In the genomic region with DNA sequence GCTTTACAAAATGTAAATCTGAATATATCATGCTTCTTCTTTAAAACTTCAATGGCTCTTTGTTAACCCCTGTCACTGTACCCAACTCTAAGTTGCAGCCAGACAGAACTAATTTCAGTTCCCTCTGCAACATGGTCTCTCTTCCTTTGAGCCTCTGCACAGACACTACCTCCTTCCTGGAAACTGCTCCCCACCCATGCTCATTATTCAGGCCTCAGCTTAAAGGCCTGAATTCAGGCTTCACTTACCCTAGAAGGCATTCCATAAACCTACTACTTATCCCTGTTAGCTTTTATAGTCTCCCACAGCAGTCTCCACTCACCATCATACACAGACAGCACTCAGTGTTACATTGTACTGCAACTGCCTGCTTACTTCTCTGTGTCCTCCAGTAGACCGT, we compare ENCODE assay signal across 12 cellular contexts. TPM values are rescaled to one million over a fixed set of nuclear protein-coding genes. Genes with fewer than 3 reads are reported as not detected.
A peak's percentile ranks its signal among the peaks of the same experiment; 100 is the strongest.
DNase-seq lines count a peak whose midpoint lies in the region; ATAC-seq and TF ChIP-seq lines count a peak whose summit lies in the region.
"Had no signal": no experiment of that assay in that cellular context is flagged by ENCODE, and none has a peak within 500 bp of the region (broad histone marks: within the 10 kb centered on the region; RNA-seq: fewer than 3 reads in every experiment).

No MANE protein-coding gene starts in this region.

- H3K4me1 ChIP-seq in lower lobe of right lung (peaks cover 30% of the 10 kb centered on the region), BE2C (no peaks in the 10 kb centered on the region)

- intact Hi-C loops in lower lobe of right lung (cut with DNase I), result no loop called here

- DNase-seq in lower lobe of right lung, result no peak
- DNase-seq in DMS53 treated with DMSO at 0.1 percent for 48 hours (lab: John Stamatoyannopoulos, UW; ENCODE audit: unreplicated experiment), result no peak
- DNase-seq in BE2C, result no peak
- no peak for DNase-seq in HT-29 (ENCODE audit: low spot score)
- no peak for DNase-seq in NCI-H2196 treated with DMSO at 0.1 percent for 48 hours (lab: John Stamatoyannopoulos, UW; ENCODE audit: unreplicated experiment)
- DNase-seq: C1 segment of cervical spinal cord; effector memory CD8-positive, alpha-beta T cell; NCI-H345 had no signal

- TF ChIP-seq CTCF in lower lobe of right lung (IDR thresholded peaks at IDR 0.05), result no peak
- no peak for TF ChIP-seq CTCF in BE2C (IDR thresholded peaks at IDR 0.05; ENCODE audit: low read depth, low read length)

- H3K27ac ChIP-seq in lower lobe of right lung, result peak overlapping the region; percentile 46

- ATAC-seq in GM18502 (IDR thresholded peaks at IDR 0.05; ENCODE audit: poor library complexity, unreplicated experiment) (peak; percentile 38), GM21526 (IDR thresholded peaks at IDR 0.05; ENCODE audit: low FRiP score, unreplicated experiment) (peak; percentile 33), HG03342 (IDR thresholded peaks at IDR 0.05; ENCODE audit: unreplicated experiment) (peak; percentile 30), lower lobe of right lung (no peak)
- ATAC-seq: effector memory CD8-positive, alpha-beta T cell had no signal

- H3K36me3 ChIP-seq in lower lobe of right lung (no peaks in the 10 kb centered on the region), BE2C (no peaks in the 10 kb centered on the region)
- H3K36me3 ChIP-seq: ascending aorta had no signal

- H3K9me3 ChIP-seq in lower lobe of right lung, result no peaks in the 10 kb centered on the region
- no peaks in the 10 kb centered on the region for H3K9me3 ChIP-seq in BE2C
- H3K9me3 ChIP-seq: ascending aorta had no signal

- H3K27me3 ChIP-seq in lower lobe of right lung (ENCODE audit: low read depth), result no peaks in the 10 kb centered on the region
- H3K27me3 ChIP-seq in BE2C, result no peaks in the 10 kb centered on the region
- H3K27me3 ChIP-seq: ascending aorta had no signal

- H3K4me3 ChIP-seq in lower lobe of right lung, result no peak overlapping the region
- no peak overlapping the region for H3K4me3 ChIP-seq in BE2C (ENCODE audit: low read depth, low read length)
- H3K4me3 ChIP-seq: ascending aorta had no signal

RNA-seq across cellular contexts. Expression of gene EEIG2, which starts 2.6 kb away (rescaled TPM):
- total RNA-seq in lower lobe of right lung, result 20.0 TPM
- polyA plus RNA-seq in BE2C (2012; ENCODE audit: insufficient read depth, insufficient read length, low read depth), result 0.39 TPM
- total RNA-seq in HT-29 (2014; rRNA removed; shearing (Covaris generic)), result 2.1 and 3.1 TPM in 2 replicates

Comparison
In these comparisons a context has a peak if more than half of its experiments do, and no peak if none do; other contexts are left out.
1. ATAC-seq: peak in GM18502 (single experiment), GM21526 (single experiment) and HG03342 (single experiment); none in lower lobe of right lung (0 of 2).